11 cellular contexts compared by ENCODE assay signal in genomic region chr6:18477301-18477941, GRCh38.
DNase-seq lines count a peak whose midpoint lies in the region; ATAC-seq and TF ChIP-seq lines count a peak whose summit lies in the region.
"Had no signal": no experiment of that assay in that cellular context is flagged by ENCODE, and none has a peak within 500 bp of the region (broad histone marks: within the 10 kb centered on the region; RNA-seq: fewer than 3 reads in every experiment).

No MANE protein-coding gene starts in this region.

- peaks cover 4% of the 10 kb centered on the region for H3K4me1 ChIP-seq in foreskin keratinocyte

- no peak overlapping the region for H3K4me3 ChIP-seq in WERI-Rb-1 (ENCODE audit: low read depth, low read length)

- H3K4me1 Mint-ChIP-seq in stimulated activated naive B cell treated with anti-CD40 and anti-IgM and Interleukin-4, amounts not matched to agents 10 μg/mL and 1 μg/mL and 100 μg/mL, for 72 hours, result peaks cover 31 to 52% of the 10 kb centered on the region in 2 donors
- peaks cover 4% of the 10 kb centered on the region for H3K4me1 Mint-ChIP-seq in activated CD8-positive, alpha-beta memory T cell treated with anti-CD3 and anti-CD28 coated beads, Interleukin-2, amount 10 ng/mL, durations not matched to agents 7 days and 5 days

- peaks cover 6 to 8% of the 10 kb centered on the region in 2 donors for H3K36me3 Mint-ChIP-seq in stimulated activated naive B cell treated with anti-CD40 and anti-IgM and Interleukin-4, amounts not matched to agents 10 μg/mL and 1 μg/mL and 100 μg/mL, for 72 hours
- H3K36me3 Mint-ChIP-seq in activated CD8-positive, alpha-beta memory T cell treated with anti-CD3 and anti-CD28 coated beads, Interleukin-2, amount 10 ng/mL, durations not matched to agents 7 days and 5 days, result no peaks in the 10 kb centered on the region

- ATAC-seq in foreskin keratinocyte, result peak; percentile 90
- peak; percentile 68 to 76 for ATAC-seq in stimulated activated naive B cell treated with anti-CD40 and anti-IgM and Interleukin-4, amounts not matched to agents 10 μg/mL and 1 μg/mL and 100 μg/mL, for 72 hours (replicated peaks)
- no peak for ATAC-seq in activated CD8-positive, alpha-beta memory T cell treated with anti-CD3 and anti-CD28 coated beads, Interleukin-2, amount 10 ng/mL, durations not matched to agents 7 days and 5 days
- ATAC-seq: effector memory CD8-positive, alpha-beta T cell had no signal

- H3K27me3 Mint-ChIP-seq in stimulated activated naive B cell treated with anti-CD40 and anti-IgM and Interleukin-4, amounts not matched to agents 10 μg/mL and 1 μg/mL and 100 μg/mL, for 72 hours, result no peaks in the 10 kb centered on the region
- peaks cover 32% of the 10 kb centered on the region for H3K27me3 Mint-ChIP-seq in activated CD8-positive, alpha-beta memory T cell treated with anti-CD3 and anti-CD28 coated beads, Interleukin-2, amount 10 ng/mL, durations not matched to agents 7 days and 5 days

- H3K27me3 ChIP-seq in foreskin keratinocyte (no peaks in the 10 kb centered on the region), WERI-Rb-1 (ENCODE audit: insufficient read depth, low read depth, severe bottlenecking) (no peaks in the 10 kb centered on the region)

- peak; percentile 15 for DNase-seq in NCI-H345 (lab: John Stamatoyannopoulos, UW)
- no peak for DNase-seq in NCI-H345 treated with DMSO at 0.1 percent for 48 hours (lab: John Stamatoyannopoulos, UW; ENCODE audit: unreplicated experiment)
- peak; percentile 84 for DNase-seq in NOMO-1 treated with DMSO at 0.1 percent for 48 hours (lab: John Stamatoyannopoulos, UW; ENCODE audit: unreplicated experiment)
- peak in 1 of 2 donors; percentile 37 for DNase-seq in foreskin keratinocyte
- DNase-seq in stimulated activated naive B cell treated with anti-CD40 and anti-IgM and Interleukin-4, amounts not matched to agents 10 μg/mL and 1 μg/mL and 100 μg/mL, for 72 hours, result no peak
- DNase-seq in cerebellar nuclear complex (lab: John Stamatoyannopoulos, UW), result no peak
- DNase-seq in activated CD8-positive, alpha-beta memory T cell treated with anti-CD3 and anti-CD28 coated beads, Interleukin-2, amount 10 ng/mL, durations not matched to agents 7 days and 5 days, result no peak
- no peak for DNase-seq in WERI-Rb-1
- DNase-seq: activated naive CD4-positive, alpha-beta T cell; effector memory CD8-positive, alpha-beta T cell; T1000 had no signal

- CTCF ChIA-PET in activated CD8-positive, alpha-beta memory T cell treated with anti-CD3 and anti-CD28 coated beads, Interleukin-2, amount 10 ng/mL, durations not matched to agents 7 days and 5 days (lab: Charles Lee), result no interaction called here

- TF ChIP-seq CTCF in foreskin keratinocyte (conservative IDR thresholded peaks at IDR 0.05), result no peak
- no peak for TF ChIP-seq CTCF in WERI-Rb-1 (IDR thresholded peaks at IDR 0.05; ENCODE audit: low read depth, low read length)

- no peaks in the 10 kb centered on the region for H3K36me3 ChIP-seq in WERI-Rb-1

- H3K4me3 Mint-ChIP-seq in stimulated activated naive B cell treated with anti-CD40 and anti-IgM and Interleukin-4, amounts not matched to agents 10 μg/mL and 1 μg/mL and 100 μg/mL, for 72 hours, result no peak overlapping the region
- H3K4me3 Mint-ChIP-seq in activated CD8-positive, alpha-beta memory T cell treated with anti-CD3 and anti-CD28 coated beads, Interleukin-2, amount 10 ng/mL, durations not matched to agents 7 days and 5 days, result no peak overlapping the region
- H3K4me3 Mint-ChIP-seq: effector memory CD8-positive, alpha-beta T cell had no signal

- H3K9me3 Mint-ChIP-seq in stimulated activated naive B cell treated with anti-CD40 and anti-IgM and Interleukin-4, amounts not matched to agents 10 μg/mL and 1 μg/mL and 100 μg/mL, for 72 hours, result peaks cover 4 to 8% of the 10 kb centered on the region in 2 donors
- no peaks in the 10 kb centered on the region for H3K9me3 Mint-ChIP-seq in activated CD8-positive, alpha-beta memory T cell treated with anti-CD3 and anti-CD28 coated beads, Interleukin-2, amount 10 ng/mL, durations not matched to agents 7 days and 5 days (ENCODE audit: low read depth)
- H3K9me3 Mint-ChIP-seq: effector memory CD8-positive, alpha-beta T cell had no signal

- no peak overlapping the region for H3K27ac Mint-ChIP-seq in stimulated activated naive B cell treated with anti-CD40 and anti-IgM and Interleukin-4, amounts not matched to agents 10 μg/mL and 1 μg/mL and 100 μg/mL, for 72 hours
- no peak overlapping the region for H3K27ac Mint-ChIP-seq in activated CD8-positive, alpha-beta memory T cell treated with anti-CD3 and anti-CD28 coated beads, Interleukin-2, amount 10 ng/mL, durations not matched to agents 7 days and 5 days
- H3K27ac Mint-ChIP-seq: effector memory CD8-positive, alpha-beta T cell had no signal

- H3K27ac ChIP-seq in foreskin keratinocyte, result no peak overlapping the region
- H3K27ac ChIP-seq in WERI-Rb-1, result no peak overlapping the region

- H3K9me3 ChIP-seq in WERI-Rb-1 (ENCODE audit: severe bottlenecking), result no peaks in the 10 kb centered on the region

Comparison
In these comparisons a context has a peak if more than half of its experiments do, and no peak if none do; other contexts are left out.
1. DNase-seq: peak in NCI-H345 (single experiment) and NOMO-1 treated with DMSO at 0.1 percent for 48 hours (single experiment); none in NCI-H345 treated with DMSO at 0.1 percent for 48 hours (single experiment), stimulated activated naive B cell treated with anti-CD40 and anti-IgM and Interleukin-4, amounts not matched to agents 10 μg/mL and 1 μg/mL and 100 μg/mL, for 72 hours (single experiment), cerebellar nuclear complex (0 of 2), activated CD8-positive, alpha-beta memory T cell treated with anti-CD3 and anti-CD28 coated beads, Interleukin-2, amount 10 ng/mL, durations not matched to agents 7 days and 5 days (single experiment) and WERI-Rb-1 (single experiment).